Comparison of ENCODE assay signal across 8 cellular contexts in the genomic region with DNA sequence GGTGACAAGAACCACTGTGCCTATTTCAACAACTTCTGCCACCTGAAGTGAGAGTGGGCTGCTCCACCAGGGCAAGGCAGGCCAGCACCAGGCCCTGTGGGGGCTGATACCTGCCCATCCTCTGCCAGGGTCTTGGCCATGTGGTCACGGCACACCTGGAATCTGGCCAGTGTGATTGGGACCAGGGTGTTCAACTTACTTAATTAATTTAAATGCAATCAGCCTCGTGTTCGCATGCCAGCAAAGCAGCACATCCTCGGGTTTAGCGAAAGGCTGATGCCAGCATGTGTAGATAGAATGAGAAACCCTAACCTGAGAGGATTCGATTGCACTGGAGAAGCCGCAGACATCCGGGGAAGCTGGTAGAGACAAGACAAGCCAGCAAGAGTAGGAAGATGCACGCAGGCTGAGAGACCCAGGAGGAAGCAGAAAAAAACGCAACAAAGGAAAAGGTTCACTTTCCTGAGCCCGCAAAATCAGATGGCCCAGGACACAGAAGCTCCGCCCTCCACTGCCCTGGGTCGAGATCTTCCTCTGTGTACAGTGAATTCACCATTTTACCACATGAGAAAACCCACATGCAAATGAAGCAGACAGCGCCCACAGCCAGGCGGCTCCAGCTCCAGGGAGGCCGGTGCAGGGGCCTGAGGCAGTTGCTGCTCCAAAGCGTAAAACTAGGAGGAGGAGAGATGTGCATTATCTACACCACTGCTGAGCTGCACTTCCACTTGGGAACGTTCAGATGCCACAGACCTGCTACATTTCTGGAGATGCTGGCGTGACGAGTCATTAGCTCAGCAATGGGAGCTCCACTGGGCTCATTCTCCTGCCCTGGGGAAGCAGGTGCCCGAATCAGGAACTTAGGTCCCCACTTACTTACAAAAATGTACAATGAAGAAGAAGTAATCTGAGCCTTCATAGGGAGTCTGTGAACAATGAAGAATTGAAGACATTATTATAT.
DNase-seq lines count a peak whose midpoint lies in the region; ATAC-seq and TF ChIP-seq lines count a peak whose summit lies in the region.

No MANE protein-coding gene starts in this region.

- H3K27me3 Mint-ChIP-seq in activated T-cell treated with anti-CD3 and anti-CD28 coated beads, Interleukin-2, amount 50 U/mL, for 24 hours: peaks cover 36% of the 10 kb centered on the region

- in situ Hi-C loops in gastrocnemius medialis (cut with MboI; ENCODE audit: low sequenced_read_pairs in 4 of 4): no loop called here

- ATAC-seq in HG03575 (IDR thresholded peaks at IDR 0.05; ENCODE audit: extremely low read depth, insufficient number of reproducible peaks, low FRiP score, unreplicated experiment): peak; percentile 68
- no peak for ATAC-seq in gastrocnemius medialis

- no peaks in the 10 kb centered on the region for H3K36me3 Mint-ChIP-seq in activated T-cell treated with anti-CD3 and anti-CD28 coated beads, Interleukin-2, amount 50 U/mL, for 24 hours (ENCODE audit: low read depth)

- no peaks in the 10 kb centered on the region for H3K36me3 ChIP-seq in gastrocnemius medialis

- H3K4me3 Mint-ChIP-seq in activated T-cell treated with anti-CD3 and anti-CD28 coated beads, Interleukin-2, amount 50 U/mL, for 24 hours: peak overlapping the region; percentile 46

- H3K27me3 ChIP-seq in gastrocnemius medialis (no peaks in the 10 kb centered on the region), dorsolateral prefrontal cortex (no peaks in the 10 kb centered on the region)

- no peaks in the 10 kb centered on the region for H3K9me3 Mint-ChIP-seq in activated T-cell treated with anti-CD3 and anti-CD28 coated beads, Interleukin-2, amount 50 U/mL, for 24 hours

- TF ChIP-seq POLR2A in gastrocnemius medialis (IDR thresholded peaks at IDR 0.05): no peak

- DNase-seq in activated gamma-delta T cell treated with Interleukin-2 at 50 U/mL for 16 hours (peak; percentile 33), activated gamma-delta T cell (lab: John Stamatoyannopoulos, UW) (no peak), gastrocnemius medialis (no peak), dorsolateral prefrontal cortex (no peak), NCI-H510A treated with DMSO at 0.1 percent for 48 hours (lab: John Stamatoyannopoulos, UW) (no peak)
- peak; percentile 59 for DNase-seq in activated T-cell treated with anti-CD3 and anti-CD28 coated beads, Interleukin-2, amount 50 U/mL, for 24 hours
- DNase-seq in stimulated activated CD4-positive, alpha-beta T cell treated with anti-CD3 and anti-CD28 coated beads, Interleukin-1b, Interleukin-23, amount 100 ng/mL, for 24 hours (ENCODE audit: low read depth in 4 of 4, low spot score in 1 of 4): peak in 3 of 4 experiments; percentile 16 to 23 (median 18)

- no peaks in the 10 kb centered on the region for H3K4me1 ChIP-seq in gastrocnemius medialis

- H3K27ac ChIP-seq in gastrocnemius medialis (no peak overlapping the region), dorsolateral prefrontal cortex (peak overlapping the region in 4 of 59 donors; percentile 33 to 80 (median 76))

- no peaks in the 10 kb centered on the region for H3K9me3 ChIP-seq in gastrocnemius medialis

- intact Hi-C loops in gastrocnemius medialis (cut with DNase I; ENCODE audit: low total_unique reads) (no loop called here), dorsolateral prefrontal cortex (cut with DNase I) (no loop called here)

- TF ChIP-seq CTCF in gastrocnemius medialis (IDR thresholded peaks at IDR 0.05 in 4 of 5, conservative IDR thresholded peaks at IDR 0.05 in 1 of 5) (no peak), dorsolateral prefrontal cortex (IDR thresholded peaks at IDR 0.05 in 54 of 56, conservative IDR thresholded peaks at IDR 0.05 in 2 of 56; ENCODE audit: low read depth in 1 of 56, partially characterized antibody in 56 of 56) (no peak)

- peaks cover 15% of the 10 kb centered on the region for H3K4me1 Mint-ChIP-seq in activated T-cell treated with anti-CD3 and anti-CD28 coated beads, Interleukin-2, amount 50 U/mL, for 24 hours (ENCODE audit: low read depth)

- no peak overlapping the region for H3K27ac Mint-ChIP-seq in activated T-cell treated with anti-CD3 and anti-CD28 coated beads, Interleukin-2, amount 50 U/mL, for 24 hours

- H3K4me3 ChIP-seq in gastrocnemius medialis (no peak overlapping the region), dorsolateral prefrontal cortex (no peak overlapping the region)

Comparison
In these comparisons a context has a peak if more than half of its experiments do, and no peak if none do; other contexts are left out.
1. DNase-seq: peak in activated gamma-delta T cell treated with Interleukin-2 at 50 U/mL for 16 hours (single experiment), activated T-cell treated with anti-CD3 and anti-CD28 coated beads, Interleukin-2, amount 50 U/mL, for 24 hours (single experiment) and stimulated activated CD4-positive, alpha-beta T cell treated with anti-CD3 and anti-CD28 coated beads, Interleukin-1b, Interleukin-23, amount 100 ng/mL, for 24 hours (3 of 4); none in activated gamma-delta T cell (single experiment), gastrocnemius medialis (0 of 2), dorsolateral prefrontal cortex (0 of 10) and NCI-H510A treated with DMSO at 0.1 percent for 48 hours (single experiment).